In the genomic region with DNA sequence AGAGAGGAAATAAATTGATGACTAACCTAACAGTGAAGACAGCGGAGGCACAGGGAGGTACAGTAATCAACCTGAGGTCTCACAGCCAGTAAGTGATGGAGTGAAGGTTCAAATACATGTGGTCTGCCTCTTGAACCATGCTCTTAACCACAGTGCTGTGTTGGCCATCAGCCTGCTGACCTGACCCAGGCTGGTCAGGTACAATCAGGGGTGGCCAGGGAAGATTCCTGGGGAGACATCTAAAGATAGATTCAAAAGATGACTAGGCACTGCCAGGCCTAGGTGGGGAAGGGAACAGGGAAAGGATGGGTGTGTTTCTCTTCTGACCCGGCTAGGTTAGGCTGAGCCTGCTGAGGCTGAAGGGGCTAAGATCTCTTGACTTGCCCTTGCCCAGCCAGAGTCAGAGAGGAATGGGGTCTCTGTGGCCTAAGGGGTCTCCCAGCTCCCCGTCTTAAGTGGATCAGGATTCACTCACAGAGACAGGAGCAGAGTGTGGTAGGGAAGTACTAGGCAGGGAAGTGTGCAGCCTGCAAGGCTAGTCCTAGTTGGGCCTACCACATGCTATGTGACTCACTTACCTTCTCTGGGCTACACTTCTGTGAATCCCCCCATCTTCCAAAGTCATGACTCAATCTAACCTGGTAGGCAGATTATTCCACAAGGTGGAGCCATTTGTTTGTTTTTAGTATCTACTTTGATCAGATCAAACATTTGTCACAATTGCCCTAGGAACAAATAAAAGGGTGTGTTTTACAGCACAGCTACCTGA, we compare ENCODE assay signal across 8 cellular contexts. TPM values are rescaled to one million over a fixed set of nuclear protein-coding genes. Genes with fewer than 3 reads are reported as not detected.
DNase-seq lines count a peak whose midpoint lies in the region; ATAC-seq and TF ChIP-seq lines count a peak whose summit lies in the region.

No MANE protein-coding gene starts in this region.

- H3K27me3 ChIP-seq in CD4-positive, alpha-beta T cell (ENCODE audit: control insufficient read depth, insufficient read depth, low read length): no peaks in the 10 kb centered on the region
- H3K27me3 ChIP-seq in GM23338 (ENCODE audit: insufficient read depth): no peaks in the 10 kb centered on the region

- CTCF ChIA-PET in CD4-positive, alpha-beta T cell (lab: Charles Lee): interaction anchor here (0.7 to 2.2 kb wide), 6 partner anchors 9 to 118 kb away, joined by 3 to 16 read pairs (median 5); a partner anchor contains a TSS

- no peaks in the 10 kb centered on the region for H3K9me2 ChIP-seq in GM23338 (ENCODE audit: insufficient read depth)

- no peak overlapping the region for H3K4me3 ChIP-seq in GM23338

- no peaks in the 10 kb centered on the region for H3K9me3 ChIP-seq in CD4-positive, alpha-beta T cell (ENCODE audit: control insufficient read depth, low read length)

- intact Hi-C loops in CD4-positive, alpha-beta T cell (cut with DNase I, micrococcal nuclease): loop anchor here (1.0 to 5.0 kb wide), 4 partner anchors 36 to 615 kb away; no protein-coding TSS in a partner anchor

- peaks cover 10% of the 10 kb centered on the region for H3K4me1 ChIP-seq in GM23338 (ENCODE audit: insufficient read depth)

- POLR2A ChIA-PET in CD4-positive, alpha-beta T cell (lab: Charles Lee): interaction anchor here (0.7 to 1.9 kb wide), 6 partner anchors 10 to 125 kb away, joined by 3 to 14 read pairs (median 6); a partner anchor contains a TSS

- H3K27ac ChIP-seq in CD4-positive, alpha-beta T cell (ENCODE audit: low read depth, low read length): no peak overlapping the region
- H3K27ac ChIP-seq in GM23338 (ENCODE audit: low read depth): no peak overlapping the region

- peaks cover 10% of the 10 kb centered on the region; the same call in 1 of the 2 replicates for H4K20me1 ChIP-seq in GM23338 (replicated peaks; ENCODE audit: insufficient read depth)

- no peak overlapping the region for H3K4me2 ChIP-seq in GM23338

- H3K79me2 ChIP-seq in GM23338 (replicated peaks; ENCODE audit: insufficient read depth): no peaks in the 10 kb centered on the region

- peaks cover 42% of the 10 kb centered on the region for H3K36me3 Mint-ChIP-seq in CD4-positive, alpha-beta T cell (ENCODE audit: low read depth)
- H3K36me3 Mint-ChIP-seq in GM23338 (ENCODE audit: low read depth): peaks cover 12% of the 10 kb centered on the region

- TF ChIP-seq CTCF in CD4-positive, alpha-beta T cell (IDR thresholded peaks at IDR 0.05): peak; percentile 60
- TF ChIP-seq CTCF in GM23338 (conservative IDR thresholded peaks at IDR 0.05; ENCODE audit: low read depth in 2 of 2): peak; percentile 67 to 69

- H3K9me3 Mint-ChIP-seq in CD4-positive, alpha-beta T cell: no peaks in the 10 kb centered on the region
- H3K9me3 Mint-ChIP-seq in GM23338: no peaks in the 10 kb centered on the region

- H3K36me3 ChIP-seq in GM23338 (ENCODE audit: insufficient read depth): no peaks in the 10 kb centered on the region; the same call in 1 of the 2 replicates

- peak in 2 of 10 experiments; percentile 6 to 12 for DNase-seq in CD4-positive, alpha-beta T cell
- peak; percentile 79 for DNase-seq in GM23338 (ENCODE audit: low spot score)
- DNase-seq in NCI-H748 (lab: John Stamatoyannopoulos, UW; ENCODE audit: unreplicated experiment): peak; percentile 85
- peak; percentile 15 for DNase-seq in activated T-helper 9 cell treated with anti-CD3 and anti-CD28 coated beads, Interleukin-2, amount 50 U/mL, for 16 hours (ENCODE audit: low read depth)
- DNase-seq in globus pallidus (ENCODE audit: low spot score): peak; percentile 45
- DNase-seq in stimulated activated CD4-positive, alpha-beta T cell treated with anti-CD3 and anti-CD28 coated beads, Interleukin-1b, Interleukin-23, amount 100 ng/mL, for 48 hours: peak; percentile 39
- no peak for DNase-seq in middle frontal gyrus (ENCODE audit: extremely low spot score, low spot score)

- no peak overlapping the region for H2AFZ ChIP-seq in GM23338

- H3K27me3 Mint-ChIP-seq in CD4-positive, alpha-beta T cell: no peaks in the 10 kb centered on the region
- peaks cover 11% of the 10 kb centered on the region for H3K27me3 Mint-ChIP-seq in GM23338 (ENCODE audit: insufficient read depth, low read depth, poor library complexity)

- no peak overlapping the region for H3K4me3 Mint-ChIP-seq in CD4-positive, alpha-beta T cell
- no peak overlapping the region; the same call in 2 of the 3 replicates for H3K4me3 Mint-ChIP-seq in GM23338

- peak overlapping the region; percentile 69 for H3K27ac Mint-ChIP-seq in CD4-positive, alpha-beta T cell
- H3K27ac Mint-ChIP-seq in GM23338: no peak overlapping the region

- H3K4me1 Mint-ChIP-seq in CD4-positive, alpha-beta T cell (ENCODE audit: low read depth): peaks cover 18% of the 10 kb centered on the region
- peaks cover 37% of the 10 kb centered on the region for H3K4me1 Mint-ChIP-seq in GM23338

- peak; percentile 92 for ATAC-seq in CD4-positive, alpha-beta T cell (ENCODE audit: poor library complexity)
- ATAC-seq in GM23338 (peak; percentile 47), GM18519 (IDR thresholded peaks at IDR 0.05; ENCODE audit: low FRiP score, unreplicated experiment) (no peak)

- no peaks in the 10 kb centered on the region for H3F3A ChIP-seq in GM23338 (replicated peaks; ENCODE audit: low read depth)

TF ChIP-seq in GM23338, 12 proteins besides CTCF, POLR2A, EP300 and RAD21 (continues in another document):
- no peak for TF ChIP-seq STAT1 (IDR thresholded peaks at IDR 0.05; ENCODE audit: unreplicated experiment)
- TF ChIP-seq POLR2AphosphoS5 (IDR thresholded peaks at IDR 0.05; ENCODE audit: low read depth): no peak
- TF ChIP-seq ZNF331 (CRISPR knock-in tag; IDR thresholded peaks at IDR 0.05; ENCODE audit: low read depth): no peak
- TF ChIP-seq NANOG (IDR thresholded peaks at IDR 0.05; ENCODE audit: borderline replicate concordance): no peak
- no peak for TF ChIP-seq EZH2phosphoT487 (IDR thresholded peaks at IDR 0.05; ENCODE audit: unreplicated experiment)
- TF ChIP-seq, protein P1, sequence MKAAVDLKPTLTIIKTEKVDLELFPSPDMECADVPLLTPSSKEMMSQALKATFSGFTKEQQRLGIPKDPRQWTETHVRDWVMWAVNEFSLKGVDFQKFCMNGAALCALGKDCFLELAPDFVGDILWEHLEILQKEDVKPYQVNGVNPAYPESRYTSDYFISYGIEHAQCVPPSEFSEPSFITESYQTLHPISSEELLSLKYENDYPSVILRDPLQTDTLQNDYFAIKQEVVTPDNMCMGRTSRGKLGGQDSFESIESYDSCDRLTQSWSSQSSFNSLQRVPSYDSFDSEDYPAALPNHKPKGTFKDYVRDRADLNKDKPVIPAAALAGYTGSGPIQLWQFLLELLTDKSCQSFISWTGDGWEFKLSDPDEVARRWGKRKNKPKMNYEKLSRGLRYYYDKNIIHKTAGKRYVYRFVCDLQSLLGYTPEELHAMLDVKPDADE (IDR thresholded peaks at IDR 0.05): no peak
- no peak for TF ChIP-seq CREB1 (CRISPR knock-in tag; IDR thresholded peaks at IDR 0.05; ENCODE audit: low read depth)

RNA-seq across cellular contexts. Expression of a gene that starts 10.4 kb away (rescaled TPM):
- 10 to 100 TPM; 67.2 to 69.9 TPM for total RNA-seq in CD4-positive, alpha-beta T cell
- total RNA-seq in GM23338 (2014; rRNA removed; shearing (Covaris generic)): 147 and 163 TPM in 2 replicates
- 48.7 and 49.8 TPM in 2 replicates for polyA plus RNA-seq in GM23338 (2016; fragmentation: Nextera tagmentation; extraction: Ambion mirVana)

RNA-seq across cellular contexts. Expression of a gene that starts 22.0 kb away (rescaled TPM):
- 10 to 100 TPM; 14.1 to 16.2 TPM for total RNA-seq in CD4-positive, alpha-beta T cell
- total RNA-seq in GM23338 (2014; rRNA removed; shearing (Covaris generic)): 21.0 and 24.5 TPM in 2 replicates
- 2.7 and 4.2 TPM in 2 replicates for polyA plus RNA-seq in GM23338 (2016; fragmentation: Nextera tagmentation; extraction: Ambion mirVana)
